In the genomic region with DNA sequence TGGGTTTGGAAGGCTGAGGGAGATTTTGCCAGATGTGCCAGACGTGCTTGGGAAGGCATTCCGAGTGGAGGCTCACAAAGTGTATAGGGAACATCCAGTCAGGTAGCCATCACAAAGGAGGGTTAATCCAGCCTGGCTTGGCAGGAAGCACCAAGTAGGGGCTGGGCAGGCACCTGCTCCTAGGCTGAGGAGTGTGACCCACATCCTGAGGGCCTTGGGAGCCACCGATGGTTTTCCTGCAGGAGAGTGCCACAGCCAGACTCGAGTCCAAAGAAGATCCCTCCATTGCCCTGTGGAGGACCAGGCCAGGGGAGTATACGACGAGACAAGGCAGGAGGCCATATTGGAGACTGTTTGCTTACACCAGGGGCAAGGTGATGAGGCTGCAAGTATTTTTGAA, we compare ENCODE assay signal across 34 cellular contexts. TPM values are rescaled to one million over a fixed set of nuclear protein-coding genes. Genes with fewer than 3 reads are reported as not detected.
"Had no signal": no experiment of that assay in that cellular context is flagged by ENCODE, and none has a peak within 500 bp of the region (broad histone marks: within the 10 kb centered on the region; RNA-seq: fewer than 3 reads in every experiment).

No MANE protein-coding gene starts in this region.

- H3K27me3 ChIP-seq: SJCRH30 had no signal

- H2AFZ ChIP-seq: PC-9 had no signal

- H3K4me3 ChIP-seq: PC-9, SJCRH30, SK-N-MC had no signal

- DNase-seq: Karpas-422, MM.1S, MV-4-11, NCI-H1092, NCI-H1105, NCI-H1417 treated with DMSO at 0.1 percent for 48 hours, NCI-H1436 treated with DMSO at 0.1 percent for 48 hours, NCI-H1694 treated with DMSO at 0.1 percent for 48 hours, NCI-H187 treated with DMSO at 0.1 percent for 48 hours, NCI-H2029, NCI-H2081, NCI-H2171 treated with DMSO at 0.1 percent for 48 hours, NCI-H2227 treated with DMSO at 0.1 percent for 48 hours, NCI-H345, NCI-H446, NCI-H510A treated with DMSO at 0.1 percent for 48 hours, NCI-H524 treated with DMSO at 0.1 percent for 48 hours, NCI-H526 treated with DMSO at 0.1 percent for 48 hours, NCI-H774, SHP77, SIG-M5, SJCRH30 had no signal

- H3K27ac ChIP-seq: PC-9, RWPE1, SJCRH30, SK-N-MC had no signal

- H3K4me2 ChIP-seq: PC-9 had no signal

- H3K9me3 ChIP-seq: SJCRH30 had no signal

- H3K4me1 ChIP-seq: SJCRH30 had no signal

- H3K36me3 ChIP-seq: SJCRH30 had no signal

- ATAC-seq: Panc1, Right ventricle myocardium inferior, SK-N-SH treated with all-trans-retinoic acid at 6 μM for 48 hours had no signal

RNA-seq across cellular contexts. Expression of a gene that starts 47.2 kb away (rescaled TPM):
- total RNA-seq: LHCN-M2, MCF 10A, NCI-H460, OCI-LY7, PC-9, Right ventricle myocardium inferior, RPMI7951, SJCRH30, SK-MEL-5 had no signal
